Comparison of ENCODE assay signal across 12 cellular contexts in genomic region chr17:61201211-61201610, GRCh38.
DNase-seq lines count a peak whose midpoint lies in the region; ATAC-seq, FAIRE-seq and TF ChIP-seq lines count a peak whose summit lies in the region.
"Had no signal": no experiment of that assay in that cellular context is flagged by ENCODE, and none has a peak within 500 bp of the region (broad histone marks: within the 10 kb centered on the region; RNA-seq: fewer than 3 reads in every experiment).

No MANE protein-coding gene starts in this region.

- TF ChIP-seq CTCF in HepG2 (CRISPR knock-in tag; IDR thresholded peaks at IDR 0.05), result no peak
- TF ChIP-seq CTCF in right lobe of liver (IDR thresholded peaks at IDR 0.05), result no peak
- no peak for TF ChIP-seq CTCF in brain microvascular endothelial cell (IDR thresholded peaks at IDR 0.05; ENCODE audit: low read depth, low read length, missing control alignments)
- no peak for TF ChIP-seq CTCF in lung (IDR thresholded peaks at IDR 0.05; ENCODE audit: control extremely low read depth, extremely low read depth)
- no peak for TF ChIP-seq CTCF in CD8-positive, alpha-beta T cell (IDR thresholded peaks at IDR 0.05)

- TF ChIP-seq POLR2A in HepG2 (IDR thresholded peaks at IDR 0.05; ENCODE audit: insufficient read depth in 1 of 2, low read depth in 2 of 2, low read length in 2 of 2) (no peak), right lobe of liver (IDR thresholded peaks at IDR 0.05) (no peak)

- no peak overlapping the region for H3K9ac ChIP-seq in HepG2 (ENCODE audit: insufficient read depth, low read depth, low read length)
- H3K9ac ChIP-seq: BLaER1 had no signal

- ATAC-seq in HepG2 (no peak), right lobe of liver (no peak), lung (ENCODE audit: insufficient read depth, low FRiP score) (peak; percentile 50)
- ATAC-seq in CD8-positive, alpha-beta T cell, result no peak
- ATAC-seq in activated T-cell treated with anti-CD3 and anti-CD28 coated beads, Interleukin-2, amount 50 U/mL, for 4 hours, result no peak

- H3K27ac Mint-ChIP-seq in CD8-positive, alpha-beta T cell, result no peak overlapping the region

- H3K9me3 ChIP-seq in HepG2 (ENCODE audit: low read length), result no peaks in the 10 kb centered on the region
- no peaks in the 10 kb centered on the region for H3K9me3 ChIP-seq in right lobe of liver
- H3K9me3 ChIP-seq in lung (ENCODE audit: control insufficient read depth in 2 of 2, insufficient read depth in 1 of 2, low read length in 1 of 2), result no peaks in the 10 kb centered on the region
- no peaks in the 10 kb centered on the region for H3K9me3 ChIP-seq in CD8-positive, alpha-beta T cell (ENCODE audit: low read length)
- H3K9me3 ChIP-seq: BLaER1 had no signal

- BruUV-seq in HepG2 (replicated peaks; lab: Mats Ljungman, UMichigan), result no TSS peak

- H3K36me3 ChIP-seq in HepG2 (replicated peaks in 1 of 2; ENCODE audit: control insufficient read depth in 1 of 2, insufficient read depth in 2 of 2, low read length in 2 of 2), result no peaks in the 10 kb centered on the region
- H3K36me3 ChIP-seq in right lobe of liver, result no peaks in the 10 kb centered on the region
- H3K36me3 ChIP-seq in brain microvascular endothelial cell (replicated peaks), result no peaks in the 10 kb centered on the region
- H3K36me3 ChIP-seq in lung (ENCODE audit: control insufficient read depth in 2 of 2, insufficient read depth in 2 of 2, low read length in 2 of 2), result no peaks in the 10 kb centered on the region
- no peaks in the 10 kb centered on the region for H3K36me3 ChIP-seq in CD8-positive, alpha-beta T cell (ENCODE audit: insufficient read depth, low read length)
- H3K36me3 ChIP-seq: BLaER1 had no signal

- H3K9me3 Mint-ChIP-seq in CD8-positive, alpha-beta T cell, result no peaks in the 10 kb centered on the region
- H3K9me3 Mint-ChIP-seq in activated T-cell treated with anti-CD3 and anti-CD28 coated beads, Interleukin-2, amount 50 U/mL, for 4 hours, result no peaks in the 10 kb centered on the region

- DNase-seq in HepG2 (ENCODE audit: low spot score), result peak; percentile 44
- no peak for DNase-seq in right lobe of liver
- DNase-seq in brain microvascular endothelial cell, result peak; percentile 61
- DNase-seq in lung (ENCODE audit: low spot score), result no peak
- DNase-seq in CD8-positive, alpha-beta T cell, result no peak
- DNase-seq in dermis blood vessel endothelial cell, result no peak
- no peak for DNase-seq in activated T-cell treated with anti-CD3 and anti-CD28 coated beads, Interleukin-2, amount 50 U/mL, for 4 hours
- DNase-seq in ecto neural progenitor cell (ENCODE audit: low spot score), result no peak
- DNase-seq: activated CD4-positive, alpha-beta T cell treated with anti-CD3 and anti-CD28 coated beads for 4 hours; NCI-H2171 treated with DMSO at 0.1 percent for 48 hours; SIG-M5 had no signal

- H3K36me3 Mint-ChIP-seq in CD8-positive, alpha-beta T cell, result no peaks in the 10 kb centered on the region
- no peaks in the 10 kb centered on the region for H3K36me3 Mint-ChIP-seq in activated T-cell treated with anti-CD3 and anti-CD28 coated beads, Interleukin-2, amount 50 U/mL, for 4 hours (ENCODE audit: insufficient read depth)

- intact Hi-C loops in HepG2 (cut with micrococcal nuclease; ENCODE audit: unreplicated experiment), result no loop called here
- intact Hi-C loops in right lobe of liver (cut with DNase I), result no loop called here
- intact Hi-C loops in CD8-positive, alpha-beta T cell (cut with DNase I, micrococcal nuclease), result no loop called here

- H3K4me3 Mint-ChIP-seq in CD8-positive, alpha-beta T cell, result no peak overlapping the region
- no peak overlapping the region for H3K4me3 Mint-ChIP-seq in activated T-cell treated with anti-CD3 and anti-CD28 coated beads, Interleukin-2, amount 50 U/mL, for 4 hours

- H3K27me3 ChIP-seq in HepG2 (ENCODE audit: control insufficient read depth in 1 of 2, insufficient read depth in 2 of 2, low read length in 2 of 2), result no peaks in the 10 kb centered on the region
- no peaks in the 10 kb centered on the region for H3K27me3 ChIP-seq in right lobe of liver
- no peaks in the 10 kb centered on the region for H3K27me3 ChIP-seq in brain microvascular endothelial cell (replicated peaks)
- no peaks in the 10 kb centered on the region for H3K27me3 ChIP-seq in lung (ENCODE audit: control insufficient read depth, insufficient read depth)
- H3K27me3 ChIP-seq in CD8-positive, alpha-beta T cell (ENCODE audit: insufficient read depth, low read length), result no peaks in the 10 kb centered on the region
- H3K27me3 ChIP-seq: BLaER1 had no signal

- H3K4me2 ChIP-seq in HepG2 (ENCODE audit: low read depth, low read length), result no peak overlapping the region
- H3K4me2 ChIP-seq: BLaER1 had no signal

- H3K27me3 Mint-ChIP-seq in CD8-positive, alpha-beta T cell (ENCODE audit: low read depth), result no peaks in the 10 kb centered on the region
- no peaks in the 10 kb centered on the region for H3K27me3 Mint-ChIP-seq in activated T-cell treated with anti-CD3 and anti-CD28 coated beads, Interleukin-2, amount 50 U/mL, for 4 hours (ENCODE audit: low read depth)

- no peak overlapping the region for H2AFZ ChIP-seq in HepG2 (ENCODE audit: low read length)

- no peaks in the 10 kb centered on the region for H3K4me1 Mint-ChIP-seq in CD8-positive, alpha-beta T cell (ENCODE audit: low read depth)
- H3K4me1 Mint-ChIP-seq in activated T-cell treated with anti-CD3 and anti-CD28 coated beads, Interleukin-2, amount 50 U/mL, for 4 hours (ENCODE audit: low read depth), result no peaks in the 10 kb centered on the region

- FAIRE-seq in HepG2 (lab: Jason Lieb, UNC), result no peak

- POLR2A ChIA-PET in HepG2 (lab: Yijun Ruan, JAX), result no interaction called here
- POLR2A ChIA-PET in CD8-positive, alpha-beta T cell (lab: Charles Lee), result interaction anchor here (1.2 kb wide), 1 partner anchor 22 kb away, joined by 4 read pairs; no protein-coding TSS in a partner anchor

- H4K20me1 ChIP-seq in HepG2 (ENCODE audit: insufficient read depth, low read length), result no peaks in the 10 kb centered on the region
- H4K20me1 ChIP-seq: BLaER1 had no signal

- H3K4me1 ChIP-seq in HepG2 (ENCODE audit: insufficient read depth, low read length) (peaks cover 20% of the 10 kb centered on the region), right lobe of liver (no peaks in the 10 kb centered on the region), lung (ENCODE audit: control insufficient read depth in 2 of 2, insufficient read depth in 2 of 2, low read length in 2 of 2) (peaks cover 0 to 2% of the 10 kb centered on the region in 2 donors)
- no peaks in the 10 kb centered on the region for H3K4me1 ChIP-seq in CD8-positive, alpha-beta T cell (ENCODE audit: insufficient read depth, low read length)

- CTCF ChIA-PET in HepG2 (lab: Yijun Ruan, JAX; ENCODE audit: low intra/inter-chr PET ratio, low total read pairs), result no interaction called here
- CTCF ChIA-PET in CD8-positive, alpha-beta T cell (lab: Charles Lee), result no interaction called here

- TF ChIP-seq EP300 in HepG2 (IDR thresholded peaks at IDR 0.05; ENCODE audit: low read depth in 2 of 2, low read length in 2 of 2) (no peak), HepG2 (CRISPR knock-in tag; IDR thresholded peaks at IDR 0.05; ENCODE audit: borderline replicate concordance) (no peak)

- no peak overlapping the region for H3K4me3 ChIP-seq in HepG2 (replicated peaks in 1 of 3; ENCODE audit: insufficient read depth in 1 of 3, low read depth in 2 of 3, low read length in 3 of 3)
- no peak overlapping the region for H3K4me3 ChIP-seq in right lobe of liver
- H3K4me3 ChIP-seq in brain microvascular endothelial cell (ENCODE audit: low read depth, low read length), result no peak overlapping the region
- H3K4me3 ChIP-seq in lung, result no peak overlapping the region
- H3K4me3 ChIP-seq in CD8-positive, alpha-beta T cell (ENCODE audit: low read depth, low read length), result no peak overlapping the region
- H3K4me3 ChIP-seq: BLaER1 had no signal

- in situ Hi-C loops in HepG2 (cut with HindIII; ENCODE audit: extremely low pct_ligation_motif_present, low pct_unique_long_range_greater_than_20kb), result no loop called here
- in situ Hi-C loops in brain microvascular endothelial cell (cut with HindIII; ENCODE audit: low pct_ligation_motif_present, low sequenced_read_pairs), result no loop called here

- TF ChIP-seq RAD21 in HepG2 (CRISPR knock-in tag; IDR thresholded peaks at IDR 0.05), result no peak

- H3K27ac ChIP-seq in HepG2 (ENCODE audit: extremely low read length, insufficient read depth, low read length) (no peak overlapping the region), right lobe of liver (no peak overlapping the region), brain microvascular endothelial cell (peak overlapping the region; percentile 54), lung (ENCODE audit: low read depth in 1 of 2, low read length in 1 of 2) (no peak overlapping the region)
- no peak overlapping the region for H3K27ac ChIP-seq in CD8-positive, alpha-beta T cell (ENCODE audit: low read depth, low read length)
- H3K27ac ChIP-seq: BLaER1 had no signal

- no peaks in the 10 kb centered on the region for H3K79me2 ChIP-seq in HepG2 (ENCODE audit: insufficient read depth, low read length)

- 43% methylated on average over 3 of the region's 3 CpGs for WGBS in HepG2 (ENCODE audit: low lambda C conversion rate)
- WGBS in right lobe of liver (ENCODE audit: insufficient coverage, low coverage, low lambda C conversion rate, missing lambda C conversion rate), result 94% methylated on average over 3 of the region's 3 CpGs
- 49 to 69% methylated on average over 3 of the region's 3 CpGs for WGBS in lung, 2 donors

TF ChIP-seq in HepG2, 621 proteins besides CTCF, POLR2A, EP300 and RAD21 (continues in another document):
- TF ChIP-seq ZNF792 (CRISPR knock-in tag; IDR thresholded peaks at IDR 0.05), result no peak
- TF ChIP-seq ZNF704 (CRISPR knock-in tag; IDR thresholded peaks at IDR 0.05; ENCODE audit: borderline replicate concordance), result no peak
- no peak for TF ChIP-seq MZF1 (CRISPR knock-in tag; IDR thresholded peaks at IDR 0.05; ENCODE audit: borderline replicate concordance)
- no peak for TF ChIP-seq ZNF652 (CRISPR knock-in tag; IDR thresholded peaks at IDR 0.05; ENCODE audit: borderline replicate concordance, low read depth)

Comparison
In these comparisons a context has a peak if more than half of its experiments do, and no peak if none do; other contexts are left out.
1. DNase-seq: peak in HepG2 (single experiment) and brain microvascular endothelial cell (single experiment); none in right lobe of liver (0 of 3), lung (single experiment), CD8-positive, alpha-beta T cell (0 of 7), dermis blood vessel endothelial cell (single experiment), activated T-cell treated with anti-CD3 and anti-CD28 coated beads, Interleukin-2, amount 50 U/mL, for 4 hours (single experiment) and ecto neural progenitor cell (single experiment).